ENCODE assay signal across 13 cellular contexts in the genomic region with DNA sequence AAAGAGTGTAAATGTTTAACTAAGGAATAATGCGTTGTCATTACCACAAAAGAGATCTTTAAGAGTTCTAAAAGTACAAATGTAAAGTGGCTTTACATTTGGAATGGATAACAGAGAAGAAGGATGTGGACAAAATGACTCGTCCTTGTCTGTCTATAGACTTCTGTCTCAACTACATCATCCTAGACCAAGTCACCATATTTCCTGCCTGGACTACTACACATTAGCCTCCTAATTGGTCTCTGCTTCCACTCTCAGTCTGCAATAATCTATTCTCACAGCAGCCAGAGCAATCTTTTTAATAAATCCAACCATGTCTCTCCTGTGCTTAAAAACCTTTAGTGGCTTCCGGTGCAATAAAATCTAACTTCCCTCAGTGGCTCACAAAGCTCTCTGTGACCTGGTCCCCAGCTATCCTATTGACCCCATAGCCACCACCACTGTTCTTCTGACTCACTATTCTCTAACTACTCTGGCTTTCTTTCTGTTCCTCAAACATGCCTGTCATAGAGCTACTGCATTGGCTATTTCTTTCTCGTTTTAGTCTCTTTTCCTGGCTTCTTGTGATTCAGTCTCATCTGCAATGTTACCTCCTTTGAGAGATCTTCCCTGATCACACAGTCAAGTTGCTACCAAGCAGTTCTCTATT.
DNase-seq lines count a peak whose midpoint lies in the region; ATAC-seq and TF ChIP-seq lines count a peak whose summit lies in the region.
"Had no signal": no experiment of that assay in that cellular context is flagged by ENCODE, and none has a peak within 500 bp of the region (broad histone marks: within the 10 kb centered on the region; RNA-seq: fewer than 3 reads in every experiment).

No MANE protein-coding gene starts in this region.

- TF ChIP-seq CTCF in OCI-LY7 (conservative IDR thresholded peaks at IDR 0.05; ENCODE audit: low read length) (no peak), colonic mucosa (IDR thresholded peaks at IDR 0.05) (no peak), psoas muscle (IDR thresholded peaks at IDR 0.05) (no peak)

- H2BK15ac ChIP-seq in mesendoderm (replicated peaks; ENCODE audit: low read depth), result no peak overlapping the region

- no peaks in the 10 kb centered on the region for H3K27me3 ChIP-seq in colonic mucosa
- H3K27me3 ChIP-seq in psoas muscle (ENCODE audit: insufficient read depth in 3 of 3, low read length in 2 of 3), result no peaks in the 10 kb centered on the region
- no peaks in the 10 kb centered on the region for H3K27me3 ChIP-seq in mesendoderm (ENCODE audit: insufficient read depth, low read length, poor library complexity)
- H3K27me3 ChIP-seq: body of pancreas, stomach had no signal

- CTCF ChIA-PET in OCI-LY7 (lab: Charles Lee; ENCODE audit: unreplicated experiment), result no interaction called here

- H3K23ac ChIP-seq in mesendoderm (ENCODE audit: low read length), result no peak overlapping the region

- no peaks in the 10 kb centered on the region for H3K36me3 ChIP-seq in OCI-LY7 (ENCODE audit: insufficient read depth, low read length)
- H3K36me3 ChIP-seq in colonic mucosa, result no peaks in the 10 kb centered on the region
- H3K36me3 ChIP-seq in psoas muscle (ENCODE audit: insufficient read depth in 1 of 2, low read depth in 1 of 2), result no peaks in the 10 kb centered on the region
- no peaks in the 10 kb centered on the region for H3K36me3 ChIP-seq in mesendoderm (ENCODE audit: control insufficient read depth, insufficient read depth, low read length)
- H3K36me3 ChIP-seq: stomach had no signal

- no peak overlapping the region for H3K56ac ChIP-seq in mesendoderm (ENCODE audit: low read length)

- no peak overlapping the region for H3K4ac ChIP-seq in mesendoderm (ENCODE audit: low read depth, low read length)

- H2BK5ac ChIP-seq in mesendoderm (ENCODE audit: low read length), result no peak overlapping the region

- no peak overlapping the region for H3K27ac ChIP-seq in OCI-LY7 (ENCODE audit: low read depth, low read length, poor library complexity, severe bottlenecking)
- H3K27ac ChIP-seq in colonic mucosa, result no peak overlapping the region
- no peak overlapping the region for H3K27ac ChIP-seq in psoas muscle
- no peak overlapping the region for H3K27ac ChIP-seq in mesendoderm (ENCODE audit: low read depth, low read length)
- H3K27ac ChIP-seq: body of pancreas, epithelial cell of prostate, stomach had no signal

- no peaks in the 10 kb centered on the region; the same call in 1 of the 2 replicates for H3K9me2 ChIP-seq in OCI-LY7 (ENCODE audit: insufficient read depth, low read length)

- no peaks in the 10 kb centered on the region for H4K20me1 ChIP-seq in OCI-LY7 (ENCODE audit: insufficient read depth, low read length)

- H3K4me3 ChIP-seq in OCI-LY7 (ENCODE audit: low read depth, low read length, poor library complexity, severe bottlenecking), result no peak overlapping the region
- no peak overlapping the region for H3K4me3 ChIP-seq in colonic mucosa
- no peak overlapping the region for H3K4me3 ChIP-seq in psoas muscle
- no peak overlapping the region for H3K4me3 ChIP-seq in mesendoderm (ENCODE audit: low read length)
- H3K4me3 ChIP-seq: body of pancreas, stomach had no signal

- H3K79me2 ChIP-seq in OCI-LY7 (ENCODE audit: insufficient read depth, low read depth, low read length) (no peaks in the 10 kb centered on the region), mesendoderm (ENCODE audit: control insufficient read depth, insufficient read depth, low read length) (no peaks in the 10 kb centered on the region)

- H3K9me3 ChIP-seq in OCI-LY7 (ENCODE audit: low read length) (no peaks in the 10 kb centered on the region), colonic mucosa (no peaks in the 10 kb centered on the region), psoas muscle (no peaks in the 10 kb centered on the region)
- H3K9me3 ChIP-seq: body of pancreas, stomach had no signal

- H3K4me2 ChIP-seq in OCI-LY7 (ENCODE audit: low read length) (no peak overlapping the region), mesendoderm (ENCODE audit: low read length) (no peak overlapping the region)

- H3K79me1 ChIP-seq in mesendoderm (ENCODE audit: low read length), result no peaks in the 10 kb centered on the region

- POLR2A ChIA-PET in OCI-LY7 (lab: Charles Lee), result interaction anchor here (0.7 to 1.5 kb wide), 4 partner anchors 9 to 150 kb away, joined by 3 to 6 read pairs (median 4); no protein-coding TSS in a partner anchor

- H3K4me1 ChIP-seq in OCI-LY7 (ENCODE audit: insufficient read depth, low read length, poor library complexity, severe bottlenecking) (peaks cover 30% of the 10 kb centered on the region), colonic mucosa (no peaks in the 10 kb centered on the region), psoas muscle (no peaks in the 10 kb centered on the region), mesendoderm (ENCODE audit: control insufficient read depth, low read depth, low read length) (no peaks in the 10 kb centered on the region)
- H3K4me1 ChIP-seq: body of pancreas, stomach had no signal

- peak overlapping the region; percentile 30; the same call in 1 of the 2 replicates for H2AFZ ChIP-seq in OCI-LY7 (ENCODE audit: low read length)

- no peak overlapping the region for H4K5ac ChIP-seq in mesendoderm (ENCODE audit: low read length)

- ATAC-seq in GM18873 (IDR thresholded peaks at IDR 0.05; ENCODE audit: low FRiP score, unreplicated experiment) (peak; percentile 74), GM21717 (IDR thresholded peaks at IDR 0.05; ENCODE audit: unreplicated experiment) (peak; percentile 96), HG03139 (IDR thresholded peaks at IDR 0.05; ENCODE audit: unreplicated experiment) (peak; percentile 76), psoas muscle (no peak)
- ATAC-seq: body of pancreas; naive thymus-derived CD8-positive, alpha-beta T cell had no signal

- H3K9ac ChIP-seq in colonic mucosa (ENCODE audit: low read depth in 2 of 2, low read length in 2 of 2), result no peak overlapping the region
- H3K9ac ChIP-seq in mesendoderm (ENCODE audit: low read length), result no peak overlapping the region

- 92 to 93% (median 93%) methylated on average over 4 of the region's 4 CpGs for WGBS in psoas muscle, 3 donors
- no CpG with 5 or more reads among the region's 4 CpGs for WGBS in mesendoderm (ENCODE audit: extremely low coverage, insufficient coverage, low lambda C conversion rate)

- DNase-seq in OCI-LY7 (ENCODE audit: low spot score), result no peak
- no peak for DNase-seq in colonic mucosa
- DNase-seq in AML-193 (lab: John Stamatoyannopoulos, UW), result no peak
- DNase-seq in psoas muscle, result no peak
- DNase-seq in mesendoderm, result no peak
- DNase-seq: body of pancreas; naive thymus-derived CD8-positive, alpha-beta T cell; NCI-H82; stomach had no signal

- no TSS peak for BruUV-seq in OCI-LY7 (replicated peaks; lab: Mats Ljungman, UMichigan)

- H4K8ac ChIP-seq in mesendoderm (ENCODE audit: low read depth, low read length), result no peak overlapping the region

- H3K18ac ChIP-seq in mesendoderm (ENCODE audit: low read length), result no peak overlapping the region

- H2BK120ac ChIP-seq in mesendoderm (ENCODE audit: low read depth, low read length), result no peak overlapping the region

- no peak overlapping the region for H2AK5ac ChIP-seq in mesendoderm (ENCODE audit: low read length)

- intact Hi-C loops in OCI-LY7 (cut with micrococcal nuclease; ENCODE audit: unreplicated experiment) (no loop called here), colonic mucosa (cut with DNase I) (no loop called here), psoas muscle (cut with DNase I) (no loop called here)

Comparison
In these comparisons a context has a peak if more than half of its experiments do, and no peak if none do; other contexts are left out.
1. ATAC-seq: peak in GM18873 (single experiment), GM21717 (single experiment) and HG03139 (single experiment); none in psoas muscle (0 of 4).